ENCODE assay signal across 26 cellular contexts in genomic region chr16:78784773-78785172, GRCh38.
"Had no signal": no experiment of that assay in that cellular context is flagged by ENCODE, and none has a peak within 500 bp of the region (broad histone marks: within the 10 kb centered on the region; RNA-seq: fewer than 3 reads in every experiment).

No MANE protein-coding gene starts in this region.

- H3K4me3 ChIP-seq: heart right ventricle, hepatocyte, left ventricle myocardium inferior, mucosa of descending colon, pancreas, prostate gland, spleen, tibial nerve, vagina had no signal

- H3K4me1 Mint-ChIP-seq: memory B cell; stimulated activated naive CD8-positive, alpha-beta T cell treated with anti-CD3 and anti-CD28 coated beads, Interleukin-15, amount 100 ng/mL, for 72 hours had no signal

- H3K27ac ChIP-seq: heart right ventricle, hepatocyte, left ventricle myocardium inferior, pancreas, prostate gland, spleen, tibial nerve, vagina had no signal

- ATAC-seq: heart right ventricle; mucosa of descending colon; naive thymus-derived CD4-positive, alpha-beta T cell; natural killer cell treated with Interleukin-12 subunit alpha and Interleukin-12 subunit beta and Interleukin-15 and Interleukin-18, amount 100 ng/mL, for 72 hours; pancreas; right cardiac atrium; sciatic nerve; stimulated activated naive CD8-positive, alpha-beta T cell treated with anti-CD3 and anti-CD28 coated beads, Interleukin-15, amount 100 ng/mL, for 72 hours had no signal

- H3K27me3 ChIP-seq: heart right ventricle, hepatocyte, pancreas, spleen, tibial nerve, vagina had no signal

- H3K9me3 ChIP-seq: heart right ventricle, left ventricle myocardium inferior, mucosa of descending colon, pancreas, prostate gland, spleen, tibial nerve, vagina had no signal

- DNase-seq: heart right ventricle; islet precursor cell; left ventricle myocardium inferior; midbrain; mucosa of descending colon; naive thymus-derived CD4-positive, alpha-beta T cell; nucleus accumbens; pancreas; posterior cingulate gyrus; retina; right cardiac atrium; small intestine; spleen; stimulated activated CD4-positive, alpha-beta T cell treated with anti-CD3 and anti-CD28 coated beads, Interleukin-4, amount 100 ng/mL, for 24 hours; stimulated activated naive CD4-positive, alpha-beta T cell treated with Interleukin-2 at 50 U/mL for 16 hours; stimulated activated naive CD8-positive, alpha-beta T cell treated with anti-CD3 and anti-CD28 coated beads, Interleukin-15, amount 100 ng/mL, for 72 hours; substantia nigra had no signal

- H3K4me1 ChIP-seq: heart right ventricle, left ventricle myocardium inferior, pancreas, prostate gland, spleen, tibial nerve had no signal

- H3K9me3 Mint-ChIP-seq: memory B cell; natural killer cell treated with Interleukin-12 subunit alpha and Interleukin-12 subunit beta and Interleukin-15 and Interleukin-18, amount 100 ng/mL, for 72 hours; stimulated activated naive CD8-positive, alpha-beta T cell treated with anti-CD3 and anti-CD28 coated beads, Interleukin-15, amount 100 ng/mL, for 72 hours had no signal

- H3K4me3 Mint-ChIP-seq: memory B cell; naive thymus-derived CD4-positive, alpha-beta T cell; natural killer cell treated with Interleukin-12 subunit alpha and Interleukin-12 subunit beta and Interleukin-15 and Interleukin-18, amount 100 ng/mL, for 72 hours; neural crest cell; stimulated activated naive CD8-positive, alpha-beta T cell treated with anti-CD3 and anti-CD28 coated beads, Interleukin-15, amount 100 ng/mL, for 72 hours; type B pancreatic cell had no signal

- H3K27ac Mint-ChIP-seq: memory B cell; naive thymus-derived CD4-positive, alpha-beta T cell; natural killer cell treated with Interleukin-12 subunit alpha and Interleukin-12 subunit beta and Interleukin-15 and Interleukin-18, amount 100 ng/mL, for 72 hours; stimulated activated naive CD8-positive, alpha-beta T cell treated with anti-CD3 and anti-CD28 coated beads, Interleukin-15, amount 100 ng/mL, for 72 hours; type B pancreatic cell had no signal

- H3K36me3 Mint-ChIP-seq: type B pancreatic cell had no signal

- H3K36me3 ChIP-seq: heart right ventricle, left ventricle myocardium inferior, pancreas, prostate gland, spleen, tibial nerve, vagina had no signal
